In genomic region chr19:39434123-39435076, GRCh38 we compare ENCODE assay signal across 8 cellular contexts. TPM values are rescaled to one million over a fixed set of nuclear protein-coding genes. Genes with fewer than 3 reads are reported as not detected.
A peak's percentile ranks its signal among the peaks of the same experiment; 100 is the strongest.
DNase-seq lines count a peak whose midpoint lies in the region; ATAC-seq, FAIRE-seq and TF ChIP-seq lines count a peak whose summit lies in the region.

No MANE protein-coding gene starts in this region.

- intact Hi-C loops in esophagus muscularis mucosa (cut with DNase I): no loop called here

- peaks cover 22% of the 10 kb centered on the region for H3K79me2 ChIP-seq in parathyroid adenoma

- H3K9me3 ChIP-seq in esophagus muscularis mucosa: no peaks in the 10 kb centered on the region
- no peaks in the 10 kb centered on the region for H3K9me3 ChIP-seq in parathyroid adenoma (ENCODE audit: control insufficient read depth, low read length)

- H3K4me1 ChIP-seq in esophagus muscularis mucosa (peaks cover 30 to 48% (median 46%) of the 10 kb centered on the region in 4 donors), parathyroid adenoma (peaks cover 8% of the 10 kb centered on the region)

- 51% methylated on average over 10 of the region's 10 CpGs for WGBS in esophagus muscularis mucosa

- H3K27me3 ChIP-seq in esophagus muscularis mucosa (no peaks in the 10 kb centered on the region), parathyroid adenoma (ENCODE audit: control insufficient read depth, insufficient read depth, low read length) (no peaks in the 10 kb centered on the region)

- TF ChIP-seq EP300 in esophagus muscularis mucosa (IDR thresholded peaks at IDR 0.05): no peak

- no peak for FAIRE-seq in RCC 7860 (lab: Jason Lieb, UNC)

- DNase-seq in ELR (ENCODE audit: low read depth): peak; percentile 37
- peak; percentile 23 for DNase-seq in RCC 7860 (ENCODE audit: low spot score)
- DNase-seq in esophagus muscularis mucosa (ENCODE audit: extremely low spot score): no peak
- no peak for DNase-seq in middle frontal gyrus (ENCODE audit: extremely low spot score, low spot score)
- DNase-seq in SIG-M5 treated with dmso at 0.1 percent for 504 hours (lab: John Stamatoyannopoulos, UW; ENCODE audit: unreplicated experiment): no peak
- no peak for DNase-seq in SHP77 treated with DMSO at 0.1 percent for 48 hours (lab: John Stamatoyannopoulos, UW)

- H2AFZ ChIP-seq in parathyroid adenoma: no peak overlapping the region

- H3K27ac ChIP-seq in esophagus muscularis mucosa (replicated peaks in 1 of 4) (peak overlapping the region; percentile 24 to 95 (median 84)), parathyroid adenoma (peak overlapping the region; percentile 1)

- ATAC-seq in GM21390 (IDR thresholded peaks at IDR 0.05; ENCODE audit: unreplicated experiment): no peak

- H3K4me3 ChIP-seq in esophagus muscularis mucosa (peak overlapping the region; percentile 76 to 84 (median 82)), parathyroid adenoma (ENCODE audit: low read depth, low read length) (peak overlapping the region; percentile 100)

- no peak overlapping the region for H3K9ac ChIP-seq in parathyroid adenoma

- TF ChIP-seq CTCF in esophagus muscularis mucosa (IDR thresholded peaks at IDR 0.05) (no peak), parathyroid adenoma (IDR thresholded peaks at IDR 0.05) (no peak)

- peak overlapping the region; percentile 97 for H3K4me2 ChIP-seq in parathyroid adenoma (ENCODE audit: low read length)

- H3K36me3 ChIP-seq in esophagus muscularis mucosa (peaks cover 28 to 43% (median 37%) of the 10 kb centered on the region in 4 donors), parathyroid adenoma (ENCODE audit: control insufficient read depth, insufficient read depth, low read length) (no peaks in the 10 kb centered on the region)

- TF ChIP-seq POLR2A in esophagus muscularis mucosa (IDR thresholded peaks at IDR 0.05; ENCODE audit: low read depth): no peak

RNA-seq across cellular contexts. Expression of gene RPS16, which starts 1.3 kb away (rescaled TPM):
- total RNA-seq in esophagus muscularis mucosa: 1,000 to 10,000 TPM; 1,316 to 2,441 (median 1,971) TPM

RNA-seq across cellular contexts. Expression of gene SUPT5H, which starts 11.0 kb away (rescaled TPM):
- 100 to 1,000 TPM in 1 of 4 donors, 10 to 100 TPM in 3; 87.6 to 101 (median 91.5) TPM for total RNA-seq in esophagus muscularis mucosa

RNA-seq across cellular contexts. Expression of gene PLEKHG2, which starts 21.9 kb away (rescaled TPM):
- total RNA-seq in esophagus muscularis mucosa: 10 to 100 TPM; 16.7 to 38.4 (median 22.2) TPM

RNA-seq across cellular contexts. Expression of gene ZFP36, which starts 27.8 kb away (rescaled TPM):
- total RNA-seq in esophagus muscularis mucosa: 100 to 1,000 TPM; 135 to 577 (median 196) TPM

RNA-seq across cellular contexts. Expression of gene MED29, which starts 43.2 kb away (rescaled TPM):
- 10 to 100 TPM; 24.9 to 58.0 (median 38.3) TPM for total RNA-seq in esophagus muscularis mucosa

Comparison
In these comparisons a context has a peak if more than half of its experiments do, and no peak if none do; other contexts are left out.
1. DNase-seq: peak in ELR (single experiment) and RCC 7860 (single experiment); none in esophagus muscularis mucosa (single experiment), middle frontal gyrus (single experiment), SIG-M5 treated with dmso at 0.1 percent for 504 hours (single experiment) and SHP77 treated with DMSO at 0.1 percent for 48 hours (single experiment).